9 cellular contexts compared by ENCODE assay signal in the genomic region with DNA sequence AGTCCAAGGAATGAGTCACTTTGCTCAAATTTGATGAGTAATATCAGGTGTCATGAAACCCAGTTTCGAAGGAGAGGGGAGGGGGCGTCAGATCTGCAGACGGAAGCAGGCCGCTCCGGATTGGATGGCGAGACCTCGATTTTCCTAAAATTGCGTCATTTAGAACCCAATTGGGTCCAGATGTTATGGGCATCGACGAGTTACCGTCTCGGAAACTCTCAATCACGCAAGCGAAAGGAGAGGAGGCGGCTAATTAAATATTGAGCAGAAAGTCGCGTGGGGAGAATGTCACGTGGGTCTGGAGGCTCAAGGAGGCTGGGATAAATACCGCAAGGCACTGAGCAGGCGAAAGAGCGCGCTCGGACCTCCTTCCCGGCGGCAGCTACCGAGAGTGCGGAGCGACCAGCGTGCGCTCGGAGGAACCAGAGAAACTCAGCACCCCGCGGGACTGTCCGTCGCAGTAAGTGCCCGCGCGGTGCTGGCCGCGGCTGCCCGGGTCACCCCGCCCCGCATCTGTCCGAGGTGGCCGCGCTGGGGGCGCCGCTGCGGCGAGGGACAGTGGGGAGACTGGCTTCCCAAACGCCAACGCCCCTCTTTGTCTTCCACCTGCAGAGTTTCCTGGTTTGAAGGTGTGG. TPM values are rescaled to one million over a fixed set of nuclear protein-coding genes. Genes with fewer than 3 reads are reported as not detected.
DNase-seq lines count a peak whose midpoint lies in the region; ATAC-seq and TF ChIP-seq lines count a peak whose summit lies in the region.
"Had no signal": no experiment of that assay in that cellular context is flagged by ENCODE, and none has a peak within 500 bp of the region (broad histone marks: within the 10 kb centered on the region; RNA-seq: fewer than 3 reads in every experiment).

TSS of gene TAC1 (plus strand) at position 351 of the 635 bp plus-strand sequence. CDS start 527 bp downstream, outside the sequence.

- peaks cover 12 to 29% of the 10 kb centered on the region in 2 donors for H3K4me1 Mint-ChIP-seq in stimulated activated naive B cell treated with anti-CD40 and anti-IgM and Interleukin-4, amounts not matched to agents 10 μg/mL and 1 μg/mL and 100 μg/mL, for 72 hours
- H3K4me1 Mint-ChIP-seq in CD8-positive, alpha-beta T cell (ENCODE audit: low read depth): peaks cover 19% of the 10 kb centered on the region

- H3K27ac ChIP-seq in mammary epithelial cell (ENCODE audit: insufficient read depth, low read depth, low read length): no peak within 1 kb of the TSS
- no peak within 1 kb of the TSS for H3K27ac ChIP-seq in CD8-positive, alpha-beta T cell (ENCODE audit: low read depth, low read length)

- H3K4me2 ChIP-seq in mammary epithelial cell (ENCODE audit: insufficient read depth, low read depth, low read length): peak within 1 kb of the TSS; percentile 57

- H3K9ac ChIP-seq in mammary epithelial cell (ENCODE audit: insufficient read depth, low read length): no peak within 1 kb of the TSS

- no peaks in the 10 kb centered on the region for H4K20me1 ChIP-seq in mammary epithelial cell (ENCODE audit: insufficient read depth, low read length)

- no peaks in the 10 kb centered on the region for H3K79me2 ChIP-seq in mammary epithelial cell (ENCODE audit: insufficient read depth, low read length)

- peaks cover 0 to 2% of the 10 kb centered on the region in 2 donors for H3K9me3 Mint-ChIP-seq in stimulated activated naive B cell treated with anti-CD40 and anti-IgM and Interleukin-4, amounts not matched to agents 10 μg/mL and 1 μg/mL and 100 μg/mL, for 72 hours
- H3K9me3 Mint-ChIP-seq in CD8-positive, alpha-beta T cell: no peaks in the 10 kb centered on the region

- DNase-seq in activated CD4-positive, alpha-beta T cell treated with anti-CD3 and anti-CD28 coated beads for 48 hours: peak; percentile 5
- no peak for DNase-seq in activated CD4-positive, alpha-beta T cell treated with anti-CD3 and anti-CD28 coated beads, Interleukin-2, amount 50 U/mL, for 48 hours
- DNase-seq in mammary epithelial cell (no peak), left colon (peak in 1 of 2 donors; percentile 12), GM19240 (ENCODE audit: insufficient read length, low spot score) (no peak)
- DNase-seq in stimulated activated naive B cell treated with anti-CD40 and anti-IgM and Interleukin-4, amounts not matched to agents 10 μg/mL and 1 μg/mL and 100 μg/mL, for 72 hours: no peak
- DNase-seq in CD8-positive, alpha-beta T cell: no peak
- DNase-seq: NCI-H187 treated with DMSO at 0.1 percent for 48 hours had no signal

- H3K4me1 ChIP-seq in mammary epithelial cell (ENCODE audit: insufficient read depth, low read length): peaks cover 12% of the 10 kb centered on the region
- H3K4me1 ChIP-seq in CD8-positive, alpha-beta T cell (ENCODE audit: insufficient read depth, low read length): peaks cover 4% of the 10 kb centered on the region

- BruUV-seq in mammary epithelial cell (replicated peaks; lab: Mats Ljungman, UMichigan): no TSS peak

- TF ChIP-seq CTCF in mammary epithelial cell (conservative IDR thresholded peaks at IDR 0.05 in 1 of 2, IDR thresholded peaks at IDR 0.05 in 1 of 2; ENCODE audit: extremely low read depth in 1 of 2, insufficient read depth in 1 of 2, low read depth in 1 of 2, low read length in 2 of 2): no peak
- no peak for TF ChIP-seq CTCF in CD8-positive, alpha-beta T cell (IDR thresholded peaks at IDR 0.05)

- H3K36me3 Mint-ChIP-seq in stimulated activated naive B cell treated with anti-CD40 and anti-IgM and Interleukin-4, amounts not matched to agents 10 μg/mL and 1 μg/mL and 100 μg/mL, for 72 hours: no peaks in the 10 kb centered on the region
- H3K36me3 Mint-ChIP-seq in CD8-positive, alpha-beta T cell: no peaks in the 10 kb centered on the region

- no peaks in the 10 kb centered on the region for H3K36me3 ChIP-seq in mammary epithelial cell (ENCODE audit: insufficient read depth, low read length)
- H3K36me3 ChIP-seq in CD8-positive, alpha-beta T cell (ENCODE audit: insufficient read depth, low read length): no peaks in the 10 kb centered on the region

- peaks cover 30% of the 10 kb centered on the region for H3K27me3 ChIP-seq in mammary epithelial cell (ENCODE audit: insufficient read depth, low read length)
- H3K27me3 ChIP-seq in CD8-positive, alpha-beta T cell (ENCODE audit: insufficient read depth, low read length): peaks cover 7% of the 10 kb centered on the region

- no peak within 1 kb of the TSS for H2AFZ ChIP-seq in mammary epithelial cell (ENCODE audit: low read depth, low read length)

- H3K27me3 Mint-ChIP-seq in stimulated activated naive B cell treated with anti-CD40 and anti-IgM and Interleukin-4, amounts not matched to agents 10 μg/mL and 1 μg/mL and 100 μg/mL, for 72 hours: peaks cover 54 to 61% of the 10 kb centered on the region in 2 donors
- H3K27me3 Mint-ChIP-seq in CD8-positive, alpha-beta T cell (ENCODE audit: low read depth): peaks cover 50% of the 10 kb centered on the region

- peak; percentile 45 for ATAC-seq in left colon
- ATAC-seq in stimulated activated naive B cell treated with anti-CD40 and anti-IgM and Interleukin-4, amounts not matched to agents 10 μg/mL and 1 μg/mL and 100 μg/mL, for 72 hours (replicated peaks): peak in 1 of 2 donors; percentile 18
- ATAC-seq in CD8-positive, alpha-beta T cell: no peak
- ATAC-seq in esophagus mucosa: no peak

- peak within 1 kb of the TSS; percentile 37 to 46 for H3K4me3 Mint-ChIP-seq in stimulated activated naive B cell treated with anti-CD40 and anti-IgM and Interleukin-4, amounts not matched to agents 10 μg/mL and 1 μg/mL and 100 μg/mL, for 72 hours
- H3K4me3 Mint-ChIP-seq in CD8-positive, alpha-beta T cell: no peak within 1 kb of the TSS

- in situ Hi-C loops in mammary epithelial cell (cut with MboI; ENCODE audit: low sequenced_read_pairs in 2 of 2): no loop called here

- POLR2A ChIA-PET in CD8-positive, alpha-beta T cell (lab: Charles Lee): no interaction called here

- intact Hi-C loops in mammary epithelial cell (cut with micrococcal nuclease) (no loop called here), left colon (cut with DNase I, micrococcal nuclease) (no loop called here)
- intact Hi-C loops in CD8-positive, alpha-beta T cell (cut with DNase I, micrococcal nuclease): no loop called here

- no peak within 1 kb of the TSS for H3K27ac Mint-ChIP-seq in stimulated activated naive B cell treated with anti-CD40 and anti-IgM and Interleukin-4, amounts not matched to agents 10 μg/mL and 1 μg/mL and 100 μg/mL, for 72 hours
- no peak within 1 kb of the TSS for H3K27ac Mint-ChIP-seq in CD8-positive, alpha-beta T cell

- no peak within 1 kb of the TSS for H3K4me3 ChIP-seq in mammary epithelial cell (replicated peaks in 1 of 3; ENCODE audit: insufficient read depth in 1 of 3, low read depth in 2 of 3, low read length in 3 of 3)
- H3K4me3 ChIP-seq in CD8-positive, alpha-beta T cell (ENCODE audit: low read depth, low read length): no peak within 1 kb of the TSS

- 3% methylated on average over 12 of the region's 52 CpGs for WGBS in mammary epithelial cell (ENCODE audit: low coverage, missing lambda C conversion rate)

- dilution Hi-C loops in mammary epithelial cell (cut with HindIII; ENCODE audit: low sequenced_read_pairs): no loop called here

- no peaks in the 10 kb centered on the region for H3K9me3 ChIP-seq in mammary epithelial cell (replicated peaks; ENCODE audit: insufficient read depth, low read length)
- H3K9me3 ChIP-seq in CD8-positive, alpha-beta T cell (ENCODE audit: low read length): no peaks in the 10 kb centered on the region

- CTCF ChIA-PET in mammary epithelial cell (lab: Charles Lee; ENCODE audit: low non-redundant PET): no interaction called here
- CTCF ChIA-PET in CD8-positive, alpha-beta T cell (lab: Charles Lee): no interaction called here

RNA-seq across cellular contexts. Expression of gene TAC1, which starts in this region (rescaled TPM):
- not detected for total RNA-seq in mammary epithelial cell
- not detected for polyA plus RNA-seq in mammary epithelial cell
- not detected for polyA minus RNA-seq in mammary epithelial cell
- total RNA-seq in left colon: 1 to 10 TPM in 1 of 2 donors, under 1 TPM in 1; 0.24 to 1.7 TPM
- not detected for total RNA-seq in CD8-positive, alpha-beta T cell
- total RNA-seq in esophagus mucosa: not detected
